ENCODE assay signal across 16 cellular contexts in genomic region chr3:136960838-136961836, GRCh38. TPM values are rescaled to one million over a fixed set of nuclear protein-coding genes. Genes with fewer than 3 reads are reported as not detected.
DNase-seq lines count a peak whose midpoint lies in the region; ATAC-seq, FAIRE-seq and TF ChIP-seq lines count a peak whose summit lies in the region.
"Had no signal": no experiment of that assay in that cellular context is flagged by ENCODE, and none has a peak within 500 bp of the region (broad histone marks: within the 10 kb centered on the region; RNA-seq: fewer than 3 reads in every experiment).

No MANE protein-coding gene starts in this region.

- H3K4me3 ChIP-seq in fibroblast of villous mesenchyme (ENCODE audit: low read depth, low read length) (no peak overlapping the region), adrenal gland (no peak overlapping the region)
- H3K4me3 ChIP-seq: cardiac muscle cell had no signal

- WGBS in adrenal gland, 4 donors: 80 to 88% (median 84%) methylated on average over 4 of the region's 4 CpGs

- peak; percentile 97 for FAIRE-seq in RCC 7860 (lab: Jason Lieb, UNC)
- FAIRE-seq: small intestine had no signal

- H3K27ac Mint-ChIP-seq in stimulated activated effector memory CD8-positive, alpha-beta T cell treated with anti-CD3 and anti-CD28 coated beads, Interleukin-12 subunit alpha, Interleukin-12 subunit beta, amount 100 ng/mL, for 72 hours: peak overlapping the region; percentile 1
- H3K27ac Mint-ChIP-seq: effector memory CD8-positive, alpha-beta T cell had no signal

- no peak for TF ChIP-seq CTCF in fibroblast of villous mesenchyme (IDR thresholded peaks at IDR 0.05; ENCODE audit: insufficient read depth, low read depth, low read length)
- TF ChIP-seq CTCF in adrenal gland (IDR thresholded peaks at IDR 0.05): no peak

- H3K9me3 Mint-ChIP-seq in stimulated activated effector memory CD8-positive, alpha-beta T cell treated with anti-CD3 and anti-CD28 coated beads, Interleukin-12 subunit alpha, Interleukin-12 subunit beta, amount 100 ng/mL, for 72 hours: no peaks in the 10 kb centered on the region
- H3K9me3 Mint-ChIP-seq: effector memory CD8-positive, alpha-beta T cell had no signal

- DNase-seq in GM04504 (ENCODE audit: low read depth): peak; percentile 53
- DNase-seq in RCC 7860 (ENCODE audit: low spot score): peak; percentile 64
- peak; percentile 50 for DNase-seq in fibroblast of villous mesenchyme (ENCODE audit: low read depth)
- no peak for DNase-seq in stimulated activated effector memory CD8-positive, alpha-beta T cell treated with anti-CD3 and anti-CD28 coated beads, Interleukin-12 subunit alpha, Interleukin-12 subunit beta, amount 100 ng/mL, for 72 hours (ENCODE audit: low spot score in 2 of 2)
- no peak for DNase-seq in NCI-H187 (lab: John Stamatoyannopoulos, UW)
- DNase-seq in adrenal gland: no peak
- DNase-seq: activated gamma-delta T cell treated with Interleukin-2 at 50 U/mL for 16 hours; COR-L47; effector memory CD8-positive, alpha-beta T cell; NCI-H1694; NCI-H526 treated with DMSO at 0.1 percent for 48 hours; small intestine had no signal

- TF ChIP-seq POLR2A in adrenal gland (IDR thresholded peaks at IDR 0.05): no peak

- no peaks in the 10 kb centered on the region for H3K36me3 Mint-ChIP-seq in stimulated activated effector memory CD8-positive, alpha-beta T cell treated with anti-CD3 and anti-CD28 coated beads, Interleukin-12 subunit alpha, Interleukin-12 subunit beta, amount 100 ng/mL, for 72 hours

- intact Hi-C loops in adrenal gland (cut with DNase I): no loop called here

- H3K4me3 Mint-ChIP-seq in stimulated activated effector memory CD8-positive, alpha-beta T cell treated with anti-CD3 and anti-CD28 coated beads, Interleukin-12 subunit alpha, Interleukin-12 subunit beta, amount 100 ng/mL, for 72 hours: no peak overlapping the region
- H3K4me3 Mint-ChIP-seq: effector memory CD8-positive, alpha-beta T cell had no signal

- no peak for ATAC-seq in stimulated activated effector memory CD8-positive, alpha-beta T cell treated with anti-CD3 and anti-CD28 coated beads, Interleukin-12 subunit alpha, Interleukin-12 subunit beta, amount 100 ng/mL, for 72 hours
- ATAC-seq in HG03025 (IDR thresholded peaks at IDR 0.05; ENCODE audit: low FRiP score, unreplicated experiment) (no peak), GM19324 (IDR thresholded peaks at IDR 0.05; ENCODE audit: low FRiP score, unreplicated experiment) (no peak)
- ATAC-seq: effector memory CD8-positive, alpha-beta T cell had no signal

- peaks cover 12% of the 10 kb centered on the region for H3K4me1 Mint-ChIP-seq in stimulated activated effector memory CD8-positive, alpha-beta T cell treated with anti-CD3 and anti-CD28 coated beads, Interleukin-12 subunit alpha, Interleukin-12 subunit beta, amount 100 ng/mL, for 72 hours

- H3K27ac ChIP-seq in adrenal gland: no peak overlapping the region
- H3K27ac ChIP-seq: cardiac muscle cell, neutrophil had no signal

- no peaks in the 10 kb centered on the region for H3K36me3 ChIP-seq in adrenal gland (replicated peaks in 1 of 2)
- H3K36me3 ChIP-seq: cardiac muscle cell, neutrophil had no signal

- H3K27me3 ChIP-seq in adrenal gland: no peaks in the 10 kb centered on the region
- H3K27me3 ChIP-seq: cardiac muscle cell, neutrophil had no signal

- no peaks in the 10 kb centered on the region for H3K4me1 ChIP-seq in adrenal gland (replicated peaks in 1 of 2)

- no peaks in the 10 kb centered on the region for H3K9me3 ChIP-seq in adrenal gland (replicated peaks in 1 of 3)
- H3K9me3 ChIP-seq: neutrophil had no signal

RNA-seq across cellular contexts. Expression of gene IL20RB, which starts 3.4 kb away (rescaled TPM):
- total RNA-seq in fibroblast of villous mesenchyme (1.6 and 2.2 TPM in 2 replicates), adrenal gland (1 to 10 TPM in 2 of 8 donors, under 1 TPM in 5, not detected in 1; 0.12 to 1.3 (median 0.28) TPM)
- polyA plus RNA-seq in adrenal gland: 1 to 10 TPM; 1.1 to 1.7 (median 1.2) TPM

Comparison
In these comparisons a context has a peak if more than half of its experiments do, and no peak if none do; other contexts are left out.
1. DNase-seq: peak in GM04504 (single experiment), RCC 7860 (single experiment) and fibroblast of villous mesenchyme (single experiment); none in stimulated activated effector memory CD8-positive, alpha-beta T cell treated with anti-CD3 and anti-CD28 coated beads, Interleukin-12 subunit alpha, Interleukin-12 subunit beta, amount 100 ng/mL, for 72 hours (0 of 2), NCI-H187 (0 of 2) and adrenal gland (0 of 7).